ENCODE assay signal across 8 cellular contexts in the genomic region with DNA sequence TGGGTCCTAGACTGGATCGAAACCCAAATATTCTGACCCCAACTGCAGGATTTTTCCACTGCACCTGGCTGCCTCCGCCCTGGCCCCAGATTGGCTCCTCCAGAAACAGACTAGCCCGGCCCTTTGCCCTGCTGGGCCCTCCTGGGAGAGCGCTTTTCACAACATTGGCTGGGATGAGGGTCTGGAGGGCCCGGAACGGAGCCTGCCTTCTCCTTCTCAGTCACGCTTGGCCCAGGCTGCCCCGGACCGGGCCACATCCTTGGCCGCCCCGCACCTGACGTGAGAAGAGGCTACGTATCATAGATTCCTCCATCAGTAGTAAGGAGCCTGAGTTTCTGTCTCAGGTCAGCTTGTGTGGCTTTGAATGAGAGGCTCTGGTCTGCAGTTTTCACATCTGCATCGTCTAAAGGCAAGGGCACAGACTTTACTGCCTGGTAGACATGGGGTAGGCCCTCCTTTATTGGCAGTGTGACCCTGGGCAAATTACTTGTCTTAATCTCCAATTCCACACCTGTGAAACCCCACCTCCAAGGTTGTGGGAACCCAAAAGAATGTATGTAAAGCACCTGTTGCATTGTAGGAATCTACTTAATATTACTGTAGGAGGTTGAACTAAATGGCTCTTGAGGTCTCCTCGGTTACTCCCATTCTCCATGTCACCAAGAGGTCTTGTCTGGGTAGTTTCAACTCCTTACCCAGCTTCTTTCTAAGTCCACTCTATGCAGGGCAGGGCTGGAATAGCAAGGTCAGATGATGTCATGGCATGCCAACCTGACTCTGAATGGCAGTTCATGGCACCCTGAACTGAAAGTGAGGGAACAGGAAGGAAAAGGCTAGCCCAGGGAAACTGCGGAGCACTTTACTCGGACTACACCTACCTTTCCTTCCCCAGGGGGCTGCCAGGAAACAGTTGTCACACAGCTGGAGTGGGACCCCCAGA. TPM values are rescaled to one million over a fixed set of nuclear protein-coding genes. Genes with fewer than 3 reads are reported as not detected.
DNase-seq lines count a peak whose midpoint lies in the region; ATAC-seq and TF ChIP-seq lines count a peak whose summit lies in the region.

No MANE protein-coding gene starts in this region.

- H3K36me3 Mint-ChIP-seq in activated CD4-positive, alpha-beta T cell treated with anti-CD3 and anti-CD28 coated beads for 36 hours (ENCODE audit: low read depth), result peaks cover 5% of the 10 kb centered on the region

- peak overlapping the region; percentile 85 for H3K4me3 Mint-ChIP-seq in activated CD4-positive, alpha-beta T cell treated with anti-CD3 and anti-CD28 coated beads for 36 hours

- DNase-seq in activated CD4-positive, alpha-beta T cell treated with anti-CD3 and anti-CD28 coated beads for 36 hours, result peak; percentile 41
- no peak for DNase-seq in activated CD4-positive, alpha-beta T cell treated with anti-CD3 and anti-CD28 coated beads for 1 hour
- DNase-seq in adrenal gland (peak; percentile 38 to 67 (median 46)), spleen (peak; percentile 87), GOT3 (lab: John Stamatoyannopoulos, UW) (no peak)
- no peak for DNase-seq in stimulated activated CD4-positive, alpha-beta T cell treated with anti-CD3 and anti-CD28 coated beads, Interleukin-4, amount 100 ng/mL, for 4 hours

- H3K4me3 ChIP-seq in adrenal gland (peak overlapping the region in 2 of 4 donors; percentile 68 to 98), iPS-18c (ENCODE audit: insufficient read depth, low read depth, low read length) (peak overlapping the region; percentile 65), spleen (peak overlapping the region; percentile 66 to 97 (median 86))

- H3K9me3 Mint-ChIP-seq in activated CD4-positive, alpha-beta T cell treated with anti-CD3 and anti-CD28 coated beads for 36 hours (ENCODE audit: low read depth), result no peaks in the 10 kb centered on the region

- H3K4me1 ChIP-seq in adrenal gland (replicated peaks in 1 of 2) (peaks cover 19 to 38% of the 10 kb centered on the region in 2 donors), spleen (peaks cover 32 to 66% (median 58%) of the 10 kb centered on the region in 6 donors)

- peak; percentile 1 for ATAC-seq in activated CD4-positive, alpha-beta T cell treated with anti-CD3 and anti-CD28 coated beads for 36 hours
- peak; percentile 3 for ATAC-seq in HG03469 (IDR thresholded peaks at IDR 0.05; ENCODE audit: unreplicated experiment)

- H3K27me3 ChIP-seq in adrenal gland (no peaks in the 10 kb centered on the region), spleen (replicated peaks in 1 of 7) (no peaks in the 10 kb centered on the region)

- H3K4me1 Mint-ChIP-seq in activated CD4-positive, alpha-beta T cell treated with anti-CD3 and anti-CD28 coated beads for 36 hours, result peaks cover 47% of the 10 kb centered on the region

- 33 to 50% (median 40%) methylated on average over 7 to 17 of the region's 17 CpGs for WGBS in adrenal gland, 4 donors
- 29 to 40% (median 39%) methylated on average over 17 of the region's 17 CpGs for WGBS in spleen, 5 donors

- peaks cover 0 to 8% of the 10 kb centered on the region in 2 donors for H3K36me3 ChIP-seq in adrenal gland (replicated peaks in 1 of 2)
- H3K36me3 ChIP-seq in spleen, result peaks cover 0 to 13% (median 9%) of the 10 kb centered on the region in 6 donors

- CTCF ChIA-PET in activated CD4-positive, alpha-beta T cell treated with anti-CD3 and anti-CD28 coated beads for 36 hours (lab: Charles Lee), result interaction anchor here (0.6 to 1.9 kb wide), 4 partner anchors 19 to 52 kb away, joined by 3 to 5 read pairs (median 3); partner anchors contain the start of gene PSMD3

- no peak for TF ChIP-seq POLR2A in adrenal gland (IDR thresholded peaks at IDR 0.05)
- no peak for TF ChIP-seq POLR2A in spleen (IDR thresholded peaks at IDR 0.05)

- POLR2A ChIA-PET in activated CD4-positive, alpha-beta T cell treated with anti-CD3 and anti-CD28 coated beads for 36 hours (lab: Charles Lee), result interaction anchor here (1.9 kb wide), 1 partner anchor 52 kb away, joined by 4 read pairs; the partner anchor contains the start of gene PSMD3

- peak overlapping the region; percentile 95 for H3K27ac Mint-ChIP-seq in activated CD4-positive, alpha-beta T cell treated with anti-CD3 and anti-CD28 coated beads for 36 hours

- no peaks in the 10 kb centered on the region for H3K27me3 Mint-ChIP-seq in activated CD4-positive, alpha-beta T cell treated with anti-CD3 and anti-CD28 coated beads for 36 hours

- H3K9me3 ChIP-seq in adrenal gland (replicated peaks in 1 of 3) (no peaks in the 10 kb centered on the region), iPS-18c (ENCODE audit: control insufficient read depth, insufficient read depth, low read length) (peaks cover 3% of the 10 kb centered on the region), spleen (no peaks in the 10 kb centered on the region)

- H3K27ac ChIP-seq in adrenal gland (peak overlapping the region; percentile 11 to 85 (median 80)), spleen (peak overlapping the region; percentile 81 to 93 (median 86))

- intact Hi-C loops in activated CD4-positive, alpha-beta T cell treated with anti-CD3 and anti-CD28 coated beads for 36 hours (cut with DNase I, micrococcal nuclease), result loop anchor here (1.0 to 10.0 kb wide), 19 partner anchors 25 to 1937 kb away; partner anchors contain the start of genes PSMD3 (in 2 of the 2), CDC6 (in 1 of the 2), CDK12 (in 1 of the 2) and CWC25 (in 1 of the 2)
- intact Hi-C loops in adrenal gland (cut with DNase I) (no loop called here), spleen (cut with DNase I; ENCODE audit: low total_unique reads) (no loop called here)

- TF ChIP-seq CTCF in adrenal gland (IDR thresholded peaks at IDR 0.05) (no peak), spleen (IDR thresholded peaks at IDR 0.05 in 8 of 11, conservative IDR thresholded peaks at IDR 0.05 in 3 of 11) (peak in 1 of 11 experiments; percentile 3)

RNA-seq across cellular contexts. Expression of gene LRRC3C, which starts 0.7 kb away (rescaled TPM):
- not detected for total RNA-seq in activated CD4-positive, alpha-beta T cell treated with anti-CD3 and anti-CD28 coated beads for 36 hours
- total RNA-seq in adrenal gland (not detected), spleen (not detected)
- polyA plus RNA-seq in adrenal gland (not detected), spleen (under 1 TPM in 1 of 3 donors, not detected in 2; 0.08 TPM)

RNA-seq across cellular contexts. Expression of gene ORMDL3, which starts 0.8 kb away (rescaled TPM):
- total RNA-seq in activated CD4-positive, alpha-beta T cell treated with anti-CD3 and anti-CD28 coated beads for 36 hours, result 10 to 100 TPM; 46.8 to 64.9 TPM
- total RNA-seq in adrenal gland (10 to 100 TPM; 29.1 to 76.7 (median 50.9) TPM), spleen (10 to 100 TPM; 48.0 to 77.6 (median 58.2) TPM)
- polyA plus RNA-seq in adrenal gland (100 to 1,000 TPM in 1 of 3 donors, 10 to 100 TPM in 2; 40.4 to 102 (median 52.1) TPM), spleen (10 to 100 TPM; 34.7 to 44.0 (median 40.5) TPM)

RNA-seq across cellular contexts. Expression of gene GSDMB, which starts 9.8 kb away (rescaled TPM):
- total RNA-seq in activated CD4-positive, alpha-beta T cell treated with anti-CD3 and anti-CD28 coated beads for 36 hours, result 10 to 100 TPM; 17.7 to 18.5 TPM
- total RNA-seq in adrenal gland (1 to 10 TPM in 4 of 8 donors, under 1 TPM in 3, not detected in 1; 0.53 to 3.0 (median 1.1) TPM), spleen (10 to 100 TPM; 15.4 to 30.0 (median 21.4) TPM)
- polyA plus RNA-seq in adrenal gland (10 to 100 TPM in 2 of 3 donors, under 1 TPM in 1; 0.51 to 11.7 (median 10.0) TPM), spleen (10 to 100 TPM; 13.1 to 41.9 (median 18.2) TPM)

RNA-seq across cellular contexts. Expression of gene GSDMA, which starts 34.6 kb away (rescaled TPM):
- 1 to 10 TPM in 1 of 2 experiments, under 1 TPM in 1; 0.98 to 1.1 TPM for total RNA-seq in activated CD4-positive, alpha-beta T cell treated with anti-CD3 and anti-CD28 coated beads for 36 hours
- total RNA-seq in adrenal gland (1 to 10 TPM in 4 of 8 donors, under 1 TPM in 1, not detected in 3; 0.14 to 2.2 (median 1.4) TPM), spleen (1 to 10 TPM in 1 of 7 donors, under 1 TPM in 4, not detected in 2; 0.30 to 1.2 (median 0.50) TPM)
- polyA plus RNA-seq in adrenal gland (under 1 TPM in 2 of 3 donors, not detected in 1; 0.20 to 0.53 TPM), spleen (under 1 TPM in 2 of 3 donors, not detected in 1; 0.07 to 0.24 TPM)

RNA-seq across cellular contexts. Expression of gene PSMD3, which starts 52.4 kb away (rescaled TPM):
- total RNA-seq in activated CD4-positive, alpha-beta T cell treated with anti-CD3 and anti-CD28 coated beads for 36 hours, result 100 to 1,000 TPM; 141 to 146 TPM
- total RNA-seq in adrenal gland (100 to 1,000 TPM in 3 of 8 donors, 10 to 100 TPM in 5; 78.8 to 123 (median 97.3) TPM), spleen (10 to 100 TPM; 57.4 to 70.6 (median 65.5) TPM)
- polyA plus RNA-seq in adrenal gland (100 to 1,000 TPM in 1 of 3 donors, 10 to 100 TPM in 2; 42.8 to 109 (median 54.5) TPM), spleen (10 to 100 TPM; 35.6 to 50.8 (median 43.5) TPM)

Comparison
In these comparisons a context has a peak if more than half of its experiments do, and no peak if none do; other contexts are left out.
1. DNase-seq: peak in activated CD4-positive, alpha-beta T cell treated with anti-CD3 and anti-CD28 coated beads for 36 hours (single experiment), adrenal gland (7 of 7) and spleen (single experiment); none in activated CD4-positive, alpha-beta T cell treated with anti-CD3 and anti-CD28 coated beads for 1 hour (single experiment), stimulated activated CD4-positive, alpha-beta T cell treated with anti-CD3 and anti-CD28 coated beads, Interleukin-4, amount 100 ng/mL, for 4 hours (0 of 2) and GOT3 (single experiment).
2. RNA of gene GSDMB, which starts 9.8 kb away (total RNA-seq): 15.4 to 30.0 TPM in spleen and 17.7 to 18.5 TPM in activated CD4-positive, alpha-beta T cell treated with anti-CD3 and anti-CD28 coated beads for 36 hours; 0.53 to 3.0 TPM in adrenal gland; every median in the first group is over 4 times any median in the second.
3. intact Hi-C loops: an anchor here in activated CD4-positive, alpha-beta T cell treated with anti-CD3 and anti-CD28 coated beads for 36 hours (1.0 to 10.0 kb wide); none called in adrenal gland and spleen.